12 cellular contexts compared by ENCODE assay signal in the genomic region with DNA sequence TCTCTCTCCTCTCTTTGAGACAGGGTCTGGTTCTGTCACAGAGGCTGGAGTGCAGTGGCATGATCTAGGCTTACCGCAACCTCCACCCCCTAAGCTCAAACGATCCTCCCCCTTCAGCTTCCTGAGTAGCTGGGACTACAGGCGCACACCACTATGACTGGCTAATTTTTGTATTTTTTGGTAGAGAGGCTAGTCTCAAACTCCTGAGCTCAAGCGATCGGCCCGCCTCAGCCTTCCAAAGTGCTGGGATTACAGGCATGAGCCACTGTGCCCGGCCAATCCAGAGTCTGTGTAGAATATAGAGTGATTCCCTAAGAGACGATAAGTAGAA. TPM values are rescaled to one million over a fixed set of nuclear protein-coding genes. Genes with fewer than 3 reads are reported as not detected.
DNase-seq lines count a peak whose midpoint lies in the region; ATAC-seq and TF ChIP-seq lines count a peak whose summit lies in the region.
"Had no signal": no experiment of that assay in that cellular context is flagged by ENCODE, and none has a peak within 500 bp of the region (broad histone marks: within the 10 kb centered on the region; RNA-seq: fewer than 3 reads in every experiment).

No MANE protein-coding gene starts in this region.

- peaks cover 91% of the 10 kb centered on the region for H3K4me1 Mint-ChIP-seq in activated CD8-positive, alpha-beta T cell treated with anti-CD3 and anti-CD28 coated beads, Interleukin-2, amount 10 ng/mL, durations not matched to agents 7 days and 5 days (ENCODE audit: low read depth)
- H3K4me1 Mint-ChIP-seq in effector memory CD8-positive, alpha-beta T cell (ENCODE audit: low read depth in 2 of 2), result peaks cover 32 to 42% of the 10 kb centered on the region in 2 donors

- H3K27me3 ChIP-seq in BLaER1 (peaks cover 22% of the 10 kb centered on the region), left ventricle myocardium inferior (ENCODE audit: low read depth) (peaks cover 8% of the 10 kb centered on the region), adrenal gland (no peaks in the 10 kb centered on the region)
- H3K27me3 ChIP-seq: MG63 had no signal

- TF ChIP-seq CTCF in left ventricle myocardium inferior (IDR thresholded peaks at IDR 0.05; ENCODE audit: borderline replicate concordance) (no peak), adrenal gland (IDR thresholded peaks at IDR 0.05) (no peak)

- intact Hi-C loops in left ventricle myocardium inferior (cut with micrococcal nuclease), result no loop called here
- intact Hi-C loops in adrenal gland (cut with DNase I), result no loop called here

- peak overlapping the region; percentile 86 for H3K4me3 Mint-ChIP-seq in activated CD8-positive, alpha-beta T cell treated with anti-CD3 and anti-CD28 coated beads, Interleukin-2, amount 10 ng/mL, durations not matched to agents 7 days and 5 days
- peak overlapping the region; percentile 48 to 73 for H3K4me3 Mint-ChIP-seq in effector memory CD8-positive, alpha-beta T cell
- H3K4me3 Mint-ChIP-seq: dendritic cell treated with granulocyte-macrophage colony-stimulating factor and Interleukin-4, amounts not matched to agents 40 ng/mL and 50 ng/mL, for 4 days had no signal

- H3K27me3 Mint-ChIP-seq in activated CD8-positive, alpha-beta T cell treated with anti-CD3 and anti-CD28 coated beads, Interleukin-2, amount 10 ng/mL, durations not matched to agents 7 days and 5 days (ENCODE audit: low read depth), result peaks cover 2% of the 10 kb centered on the region
- peaks cover 0 to 8% of the 10 kb centered on the region in 2 donors for H3K27me3 Mint-ChIP-seq in effector memory CD8-positive, alpha-beta T cell

- H3K4me3 ChIP-seq in BLaER1 (no peak overlapping the region), left ventricle myocardium inferior (no peak overlapping the region), adrenal gland (no peak overlapping the region)
- H3K4me3 ChIP-seq: MG63 had no signal

- H3K27ac Mint-ChIP-seq in activated CD8-positive, alpha-beta T cell treated with anti-CD3 and anti-CD28 coated beads, Interleukin-2, amount 10 ng/mL, durations not matched to agents 7 days and 5 days, result peak overlapping the region; percentile 98
- peak overlapping the region in 1 of 2 donors; percentile 49 for H3K27ac Mint-ChIP-seq in effector memory CD8-positive, alpha-beta T cell
- H3K27ac Mint-ChIP-seq: dendritic cell treated with granulocyte-macrophage colony-stimulating factor and Interleukin-4, amounts not matched to agents 40 ng/mL and 50 ng/mL, for 4 days had no signal

- no peak for TF ChIP-seq POLR2A in adrenal gland (IDR thresholded peaks at IDR 0.05)

- H3K4me2 ChIP-seq in BLaER1, result peak overlapping the region; percentile 81

- no peaks in the 10 kb centered on the region for H3K36me3 ChIP-seq in BLaER1
- peaks cover 6% of the 10 kb centered on the region for H3K36me3 ChIP-seq in left ventricle myocardium inferior
- H3K36me3 ChIP-seq in adrenal gland (replicated peaks in 1 of 2), result peaks cover 0 to 7% of the 10 kb centered on the region in 2 donors
- H3K36me3 ChIP-seq: MG63 had no signal

- H4K20me1 ChIP-seq in BLaER1, result no peaks in the 10 kb centered on the region

- H3K27ac ChIP-seq in BLaER1, result no peak overlapping the region
- no peak overlapping the region for H3K27ac ChIP-seq in left ventricle myocardium inferior (replicated peaks)
- H3K27ac ChIP-seq in adrenal gland, result no peak overlapping the region

- DNase-seq in MV-4-11 (lab: John Stamatoyannopoulos, UW), result peak; percentile 64
- peak; percentile 87 for DNase-seq in activated CD8-positive, alpha-beta T cell treated with anti-CD3 and anti-CD28 coated beads, Interleukin-2, amount 10 ng/mL, durations not matched to agents 7 days and 5 days
- peak; percentile 22 to 28 (median 28) for DNase-seq in effector memory CD8-positive, alpha-beta T cell
- DNase-seq in kidney glomerular epithelial cell (lab: John Stamatoyannopoulos, UW), result no peak
- no peak for DNase-seq in left ventricle myocardium inferior
- no peak for DNase-seq in HUDEP-2 (lab: John Stamatoyannopoulos, UW; ENCODE audit: unreplicated experiment in 76 of 76)
- DNase-seq in adrenal gland, result no peak
- DNase-seq: glutamatergic neuron, MG63, NCI-H748 treated with DMSO at 0.1 percent for 48 hours had no signal

- H3K9me3 Mint-ChIP-seq in activated CD8-positive, alpha-beta T cell treated with anti-CD3 and anti-CD28 coated beads, Interleukin-2, amount 10 ng/mL, durations not matched to agents 7 days and 5 days (ENCODE audit: insufficient read depth), result no peaks in the 10 kb centered on the region
- H3K9me3 Mint-ChIP-seq in effector memory CD8-positive, alpha-beta T cell, result no peaks in the 10 kb centered on the region
- H3K9me3 Mint-ChIP-seq: dendritic cell treated with granulocyte-macrophage colony-stimulating factor and Interleukin-4, amounts not matched to agents 40 ng/mL and 50 ng/mL, for 4 days had no signal

- H3K9ac ChIP-seq in BLaER1, result no peak overlapping the region

- ATAC-seq in activated CD8-positive, alpha-beta T cell treated with anti-CD3 and anti-CD28 coated beads, Interleukin-2, amount 10 ng/mL, durations not matched to agents 7 days and 5 days, result peak; percentile 72
- peak; percentile 76 for ATAC-seq in effector memory CD8-positive, alpha-beta T cell (replicated peaks)

- 71 to 79% (median 76%) methylated on average over 8 of the region's 8 CpGs for WGBS in adrenal gland, 4 donors

- 0 out of 2 replicates have a peak, but pooled peaks cover 5% of the 10 kb centered on the region for H3K9me3 ChIP-seq in BLaER1
- H3K9me3 ChIP-seq in left ventricle myocardium inferior (replicated peaks), result no peaks in the 10 kb centered on the region
- H3K9me3 ChIP-seq in adrenal gland (replicated peaks in 1 of 3), result no peaks in the 10 kb centered on the region
- H3K9me3 ChIP-seq: MG63 had no signal

- CTCF ChIA-PET in activated CD8-positive, alpha-beta T cell treated with anti-CD3 and anti-CD28 coated beads, Interleukin-2, amount 10 ng/mL, durations not matched to agents 7 days and 5 days (lab: Charles Lee), result interaction anchor here (0.9 to 2.8 kb wide), 2 partner anchors 281 to 334 kb away, joined by 3 to 11 read pairs; no protein-coding TSS in a partner anchor

- H3K36me3 Mint-ChIP-seq in activated CD8-positive, alpha-beta T cell treated with anti-CD3 and anti-CD28 coated beads, Interleukin-2, amount 10 ng/mL, durations not matched to agents 7 days and 5 days (ENCODE audit: low read depth), result peaks cover 26% of the 10 kb centered on the region
- peaks cover 10% of the 10 kb centered on the region for H3K36me3 Mint-ChIP-seq in effector memory CD8-positive, alpha-beta T cell (ENCODE audit: insufficient read depth)

- POLR2A ChIA-PET in activated CD8-positive, alpha-beta T cell treated with anti-CD3 and anti-CD28 coated beads, Interleukin-2, amount 10 ng/mL, durations not matched to agents 7 days and 5 days (lab: Charles Lee), result interaction anchor here (0.6 to 1.0 kb wide), 3 partner anchors 13 to 333 kb away, joined by 3 to 5 read pairs (median 3); no protein-coding TSS in a partner anchor

- H3K4me1 ChIP-seq in BLaER1, result peaks cover 71% of the 10 kb centered on the region
- H3K4me1 ChIP-seq in left ventricle myocardium inferior, result no peaks in the 10 kb centered on the region
- no peaks in the 10 kb centered on the region for H3K4me1 ChIP-seq in adrenal gland (replicated peaks in 1 of 2)

RNA-seq across cellular contexts. Expression of a gene that starts 27.4 kb away (rescaled TPM):
- 100 to 1,000 TPM; 165 to 166 TPM for total RNA-seq in activated CD8-positive, alpha-beta T cell treated with anti-CD3 and anti-CD28 coated beads, Interleukin-2, amount 10 ng/mL, durations not matched to agents 7 days and 5 days
- total RNA-seq in left ventricle myocardium inferior (13.0 TPM), adrenal gland (10 to 100 TPM in 7 of 8 donors, 1 to 10 TPM in 1; 5.4 to 18.0 (median 12.3) TPM)
- polyA plus RNA-seq in adrenal gland, result 10 to 100 TPM in 2 of 3 donors, 1 to 10 TPM in 1; 6.9 to 15.0 (median 10.1) TPM

Comparison
In these comparisons a context has a peak if more than half of its experiments do, and no peak if none do; other contexts are left out.
1. DNase-seq: peak in MV-4-11 (single experiment), activated CD8-positive, alpha-beta T cell treated with anti-CD3 and anti-CD28 coated beads, Interleukin-2, amount 10 ng/mL, durations not matched to agents 7 days and 5 days (single experiment) and effector memory CD8-positive, alpha-beta T cell (3 of 3); none in kidney glomerular epithelial cell (single experiment), left ventricle myocardium inferior (single experiment), HUDEP-2 (0 of 76) and adrenal gland (0 of 7).
2. RNA of a gene that starts 27.4 kb away (total RNA-seq): 165 to 166 TPM in activated CD8-positive, alpha-beta T cell treated with anti-CD3 and anti-CD28 coated beads, Interleukin-2, amount 10 ng/mL, durations not matched to agents 7 days and 5 days; 13.0 TPM in left ventricle myocardium inferior (single experiment) and 5.4 to 18.0 TPM in adrenal gland; every median in the first group is over 4 times any median in the second.